ENCODE assay signal across 25 cellular contexts in the genomic region with DNA sequence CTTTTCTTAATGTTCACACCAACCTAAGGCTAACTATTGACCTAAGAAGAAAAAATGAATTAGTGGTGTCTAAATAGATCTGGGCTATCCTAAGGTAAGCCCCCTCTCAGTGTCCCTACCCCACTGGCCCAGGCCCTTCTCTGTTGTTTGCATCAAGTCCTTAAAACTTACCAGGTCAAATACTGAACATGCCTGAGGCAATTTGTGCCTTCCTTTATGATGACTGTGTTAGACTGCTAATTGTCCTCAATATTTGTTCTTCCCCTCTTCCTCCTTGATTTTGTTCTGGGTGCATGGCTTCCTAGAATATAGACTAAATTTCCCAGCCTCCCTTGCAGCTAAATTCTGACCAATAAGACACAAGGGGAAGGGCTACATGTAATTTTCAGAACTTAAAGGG.
"Had no signal": no experiment of that assay in that cellular context is flagged by ENCODE, and none has a peak within 500 bp of the region (broad histone marks: within the 10 kb centered on the region; RNA-seq: fewer than 3 reads in every experiment).

No MANE protein-coding gene starts in this region.

- H3K27me3 Mint-ChIP-seq: activated CD4-positive, alpha-beta memory T cell treated with anti-CD3 and anti-CD28 coated beads, Interleukin-2, amount 10 ng/mL, durations not matched to agents 7 days and 5 days; activated CD4-positive, alpha-beta T cell treated with anti-CD3 and anti-CD28 coated beads, Interleukin-2, amount 10 ng/mL, durations not matched to agents 7 days and 5 days; activated T-cell treated with anti-CD3 and anti-CD28 coated beads, Interleukin-2, amount 50 U/mL, for 24 hours had no signal

- DNase-seq: activated CD4-positive, alpha-beta memory T cell treated with anti-CD3 and anti-CD28 coated beads, Interleukin-2, amount 10 ng/mL, durations not matched to agents 7 days and 5 days; activated CD4-positive, alpha-beta T cell treated with anti-CD3 and anti-CD28 coated beads, Interleukin-2, amount 10 ng/mL, durations not matched to agents 7 days and 5 days; activated CD4-positive, CD25-positive, alpha-beta regulatory T cell treated with anti-CD3 and anti-CD28 coated beads, Interleukin-2, amount 50 U/mL, for 72 hours; activated CD8-positive, alpha-beta memory T cell treated with anti-CD3 and anti-CD28 coated beads, Interleukin-2, amount 50 U/mL, for 48 hours; activated gamma-delta T cell treated with Interleukin-2 at 50 U/mL for 16 hours; activated naive CD4-positive, alpha-beta T cell treated with anti-CD3 and anti-CD28 coated beads, Interleukin-2, amount 50 U/mL, for 16 hours; activated T-cell treated with anti-CD3 and anti-CD28 coated beads, Interleukin-2, amount 50 U/mL, for 24 hours; amygdala; dermis blood vessel endothelial cell; effector CD4-positive, alpha-beta T cell; gastrocnemius medialis; glutamatergic neuron; left cardiac atrium; left ventricle myocardium superior; naive B cell; occipital lobe; right cardiac atrium; stimulated activated CD4-positive, alpha-beta T cell treated with anti-CD3 and anti-CD28 coated beads, Interleukin-4, amount 100 ng/mL, for 1 hour; stimulated activated naive CD8-positive, alpha-beta T cell treated with anti-CD3 and anti-CD28 coated beads, Interleukin-15, Interleukin-2, amounts not matched to agents 100 U/mL and 50 U/mL, for 24 hours; T1000; testis; transverse colon had no signal

- H3K36me3 ChIP-seq: esophagus muscularis mucosa, gastrocnemius medialis, transverse colon had no signal

- ATAC-seq: gastrocnemius medialis; left cardiac atrium; left ventricle myocardium superior; right cardiac atrium; stimulated activated naive CD8-positive, alpha-beta T cell treated with anti-CD3 and anti-CD28 coated beads, Interleukin-15, Interleukin-2, amounts not matched to agents 100 U/mL and 50 U/mL, for 24 hours had no signal

- H2AFZ ChIP-seq: hepatocyte had no signal

- H3K4me2 ChIP-seq: hepatocyte had no signal

- H3K4me1 ChIP-seq: gastrocnemius medialis, testis, transverse colon had no signal

- H3K4me3 ChIP-seq: esophagus muscularis mucosa, gastrocnemius medialis, hepatocyte, testis, transverse colon had no signal

- H3K79me2 ChIP-seq: hepatocyte had no signal

- H3K27me3 ChIP-seq: esophagus muscularis mucosa, gastrocnemius medialis, hepatocyte, testis, transverse colon had no signal

- H3K4me3 Mint-ChIP-seq: activated CD4-positive, alpha-beta memory T cell treated with anti-CD3 and anti-CD28 coated beads, Interleukin-2, amount 10 ng/mL, durations not matched to agents 7 days and 5 days; activated CD4-positive, alpha-beta T cell treated with anti-CD3 and anti-CD28 coated beads, Interleukin-2, amount 10 ng/mL, durations not matched to agents 7 days and 5 days; activated T-cell treated with anti-CD3 and anti-CD28 coated beads, Interleukin-2, amount 50 U/mL, for 24 hours; naive B cell; T-helper 1 cell treated with Interleukin-12 subunit alpha and Interleukin-12 subunit beta and Interleukin-4 antibody, amounts not matched to agents 30 μg/mL and 1 μg/mL, for 36 hours had no signal

- H3K9me3 ChIP-seq: esophagus muscularis mucosa, gastrocnemius medialis, testis had no signal

- H3K27ac ChIP-seq: esophagus muscularis mucosa, gastrocnemius medialis, hepatocyte, testis, transverse colon had no signal

- H3K4me1 Mint-ChIP-seq: activated CD4-positive, alpha-beta memory T cell treated with anti-CD3 and anti-CD28 coated beads, Interleukin-2, amount 10 ng/mL, durations not matched to agents 7 days and 5 days; activated CD4-positive, alpha-beta T cell treated with anti-CD3 and anti-CD28 coated beads, Interleukin-2, amount 10 ng/mL, durations not matched to agents 7 days and 5 days had no signal

- H3K27ac Mint-ChIP-seq: activated CD4-positive, alpha-beta memory T cell treated with anti-CD3 and anti-CD28 coated beads, Interleukin-2, amount 10 ng/mL, durations not matched to agents 7 days and 5 days; activated CD4-positive, alpha-beta T cell treated with anti-CD3 and anti-CD28 coated beads, Interleukin-2, amount 10 ng/mL, durations not matched to agents 7 days and 5 days; activated T-cell treated with anti-CD3 and anti-CD28 coated beads, Interleukin-2, amount 50 U/mL, for 24 hours; T-helper 1 cell treated with Interleukin-12 subunit alpha and Interleukin-12 subunit beta and Interleukin-4 antibody, amounts not matched to agents 30 μg/mL and 1 μg/mL, for 36 hours had no signal
